ENCODE assay signal across 14 cellular contexts in the genomic region with DNA sequence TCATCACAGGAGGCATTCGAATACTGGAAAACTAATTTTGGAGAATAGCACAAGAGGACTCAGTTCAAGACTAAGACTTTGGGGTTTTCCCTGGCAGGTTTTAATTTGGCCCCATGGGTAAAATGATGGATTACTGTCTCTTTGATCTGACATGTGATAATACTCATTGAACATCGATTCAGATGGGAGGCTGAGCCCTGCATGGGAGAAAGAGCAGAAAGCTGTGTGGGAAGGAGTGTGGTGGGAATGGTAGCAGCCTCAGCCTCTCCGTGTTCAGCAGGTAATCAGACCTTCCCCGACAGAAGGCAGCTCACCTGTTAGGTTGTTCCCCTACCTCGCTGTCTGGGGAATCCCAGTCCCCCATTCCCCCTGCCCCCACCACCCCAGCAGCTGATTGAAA.
DNase-seq lines count a peak whose midpoint lies in the region; ATAC-seq and TF ChIP-seq lines count a peak whose summit lies in the region.
"Had no signal": no experiment of that assay in that cellular context is flagged by ENCODE, and none has a peak within 500 bp of the region (broad histone marks: within the 10 kb centered on the region; RNA-seq: fewer than 3 reads in every experiment).

No MANE protein-coding gene starts in this region.

- DNase-seq in SK-N-SH (no peak), natural killer cell (no peak), spleen (peak; percentile 24), H7 (no peak)
- peak; percentile 16 for DNase-seq in natural killer cell treated with Interleukin-12 subunit alpha and Interleukin-12 subunit beta and Interleukin-15 and Interleukin-18, amount 100 ng/mL, for 72 hours (ENCODE audit: low spot score)
- no peak for DNase-seq in CD8-positive, alpha-beta memory T cell
- DNase-seq: DMS79, NCI-H1105 treated with DMSO at 0.1 percent for 48 hours, NCI-H187 had no signal

- no peak overlapping the region for H3K4me3 ChIP-seq in SK-N-SH (ENCODE audit: low read depth in 2 of 2, low read length in 1 of 2)
- no peak overlapping the region for H3K4me3 ChIP-seq in neural cell (ENCODE audit: low read length)
- H3K4me3 ChIP-seq in spleen: no peak overlapping the region
- no peak overlapping the region for H3K4me3 ChIP-seq in CD8-positive, alpha-beta memory T cell (ENCODE audit: low read length)
- H3K4me3 ChIP-seq in H7 (ENCODE audit: insufficient read depth, low read depth, low read length): no peak overlapping the region

- no peak overlapping the region for H3K27ac ChIP-seq in SK-N-SH (ENCODE audit: low read depth in 2 of 2, low read length in 1 of 2)
- H3K27ac ChIP-seq in neural cell (ENCODE audit: low read length): peak overlapping the region; percentile 9
- no peak overlapping the region for H3K27ac ChIP-seq in spleen
- no peak overlapping the region for H3K27ac ChIP-seq in CD8-positive, alpha-beta memory T cell (ENCODE audit: low read depth, low read length)
- H3K27ac ChIP-seq: 22Rv1 had no signal

- no peak for ATAC-seq in SK-N-SH treated with all-trans-retinoic acid at 6 μM for 48 hours
- no peak for ATAC-seq in natural killer cell treated with Interleukin-12 subunit alpha and Interleukin-12 subunit beta and Interleukin-15 and Interleukin-18, amount 100 ng/mL, for 72 hours
- ATAC-seq in natural killer cell: no peak

- WGBS in SK-N-SH (ENCODE audit: low lambda C conversion rate): 77% methylated on average over 5 of the region's 5 CpGs
- WGBS in spleen, 5 donors: 80 to 88% (median 84%) methylated on average over 5 of the region's 5 CpGs

- TF ChIP-seq RAD21 in SK-N-SH (IDR thresholded peaks at IDR 0.05; ENCODE audit: low read length) (no peak), neural cell (conservative IDR thresholded peaks at IDR 0.05) (no peak)

- peaks cover 32% of the 10 kb centered on the region in 2 experiments; a peak in 3 of 4 replicates for H3K4me1 ChIP-seq in SK-N-SH (ENCODE audit: control insufficient read depth in 1 of 2, insufficient read depth in 2 of 2, low read depth in 1 of 2, low read length in 1 of 2)
- peaks cover 0 to 37% (median 21%) of the 10 kb centered on the region in 6 donors for H3K4me1 ChIP-seq in spleen
- peaks cover 26% of the 10 kb centered on the region for H3K4me1 ChIP-seq in CD8-positive, alpha-beta memory T cell (ENCODE audit: insufficient read depth, low read length)

- H3K27ac Mint-ChIP-seq in natural killer cell treated with Interleukin-12 subunit alpha and Interleukin-12 subunit beta and Interleukin-15 and Interleukin-18, amount 100 ng/mL, for 72 hours: no peak overlapping the region
- peak overlapping the region in 1 of 2 donors; percentile 88 for H3K27ac Mint-ChIP-seq in natural killer cell
- H3K27ac Mint-ChIP-seq in CD8-positive, alpha-beta memory T cell: no peak overlapping the region

- H3F3A ChIP-seq in SK-N-SH (replicated peaks; ENCODE audit: insufficient read depth) (peaks cover 10% of the 10 kb centered on the region), neural cell (ENCODE audit: insufficient read depth, low read length, poor library complexity, severe bottlenecking) (no peaks in the 10 kb centered on the region)

- no peaks in the 10 kb centered on the region for H3K27me3 ChIP-seq in SK-N-SH (ENCODE audit: insufficient read depth)
- no peaks in the 10 kb centered on the region for H3K27me3 ChIP-seq in neural cell (ENCODE audit: insufficient read depth, low read depth, low read length)
- H3K27me3 ChIP-seq in spleen (replicated peaks in 1 of 7): peaks cover 0 to 45% (median 0%) of the 10 kb centered on the region in 7 donors
- no peaks in the 10 kb centered on the region for H3K27me3 ChIP-seq in CD8-positive, alpha-beta memory T cell (ENCODE audit: insufficient read depth, low read length, poor library complexity, severe bottlenecking)
- no peaks in the 10 kb centered on the region for H3K27me3 ChIP-seq in H7 (ENCODE audit: control insufficient read depth, insufficient read depth, low read length)
- H3K27me3 ChIP-seq: BE2C had no signal

- H3K9me3 ChIP-seq in SK-N-SH (no peaks in the 10 kb centered on the region), neural cell (ENCODE audit: low read length) (no peaks in the 10 kb centered on the region), spleen (no peaks in the 10 kb centered on the region)
- no peaks in the 10 kb centered on the region for H3K9me3 ChIP-seq in CD8-positive, alpha-beta memory T cell (ENCODE audit: low read length)
- H3K9me3 ChIP-seq: BE2C had no signal

- no peak for TF ChIP-seq POLR2A in spleen (IDR thresholded peaks at IDR 0.05)

- H3K9ac ChIP-seq in SK-N-SH: no peak overlapping the region
- no peak overlapping the region for H3K9ac ChIP-seq in neural cell (ENCODE audit: low read length)

- no peak overlapping the region for H3K4me3 Mint-ChIP-seq in natural killer cell treated with Interleukin-12 subunit alpha and Interleukin-12 subunit beta and Interleukin-15 and Interleukin-18, amount 100 ng/mL, for 72 hours
- no peak overlapping the region for H3K4me3 Mint-ChIP-seq in natural killer cell
- no peak overlapping the region for H3K4me3 Mint-ChIP-seq in CD8-positive, alpha-beta memory T cell

- H3K36me3 ChIP-seq in SK-N-SH (replicated peaks in 1 of 2; ENCODE audit: control insufficient read depth in 1 of 2, insufficient read depth in 2 of 2, low read length in 1 of 2) (no peaks in the 10 kb centered on the region), neural cell (ENCODE audit: insufficient read depth, low read length) (no peaks in the 10 kb centered on the region), spleen (no peaks in the 10 kb centered on the region), H7 (replicated peaks; ENCODE audit: control insufficient read depth, insufficient read depth, low read length) (no peaks in the 10 kb centered on the region)
- no peaks in the 10 kb centered on the region for H3K36me3 ChIP-seq in CD8-positive, alpha-beta memory T cell (ENCODE audit: insufficient read depth, low read length)
- H3K36me3 ChIP-seq: BE2C had no signal

- no peaks in the 10 kb centered on the region for H3K9me3 Mint-ChIP-seq in natural killer cell treated with Interleukin-12 subunit alpha and Interleukin-12 subunit beta and Interleukin-15 and Interleukin-18, amount 100 ng/mL, for 72 hours
- no peaks in the 10 kb centered on the region for H3K9me3 Mint-ChIP-seq in natural killer cell
- H3K9me3 Mint-ChIP-seq in CD8-positive, alpha-beta memory T cell: peaks cover 0 to 10% (median 3%) of the 10 kb centered on the region in 5 donors
- H3K9me3 Mint-ChIP-seq: CD8-positive, alpha-beta T cell had no signal

- intact Hi-C loops in natural killer cell (cut with micrococcal nuclease) (loop anchor here (1.0 kb wide), 1 partner anchor 10 kb away; no protein-coding TSS in a partner anchor), spleen (cut with DNase I; ENCODE audit: low total_unique reads) (no loop called here)

- no peaks in the 10 kb centered on the region for H3K79me2 ChIP-seq in SK-N-SH (ENCODE audit: insufficient read depth)
- no peaks in the 10 kb centered on the region for H3K79me2 ChIP-seq in neural cell (replicated peaks; ENCODE audit: insufficient read depth, low read length)

- no peaks in the 10 kb centered on the region for H3K9me2 ChIP-seq in SK-N-SH
- H3K9me2 ChIP-seq in neural cell (ENCODE audit: insufficient read depth, low read length): no peaks in the 10 kb centered on the region

- peaks cover 0 to 9% of the 10 kb centered on the region in 2 donors for H3K27me3 Mint-ChIP-seq in natural killer cell treated with Interleukin-12 subunit alpha and Interleukin-12 subunit beta and Interleukin-15 and Interleukin-18, amount 100 ng/mL, for 72 hours
- H3K27me3 Mint-ChIP-seq in natural killer cell (ENCODE audit: low read depth in 2 of 2): peaks cover 12 to 14% of the 10 kb centered on the region in 2 donors
- no peaks in the 10 kb centered on the region for H3K27me3 Mint-ChIP-seq in CD8-positive, alpha-beta memory T cell

- H3K4me1 Mint-ChIP-seq in natural killer cell treated with Interleukin-12 subunit alpha and Interleukin-12 subunit beta and Interleukin-15 and Interleukin-18, amount 100 ng/mL, for 72 hours (ENCODE audit: low read depth in 2 of 2): peaks cover 38 to 42% of the 10 kb centered on the region in 2 donors
- H3K4me1 Mint-ChIP-seq in natural killer cell: peaks cover 35 to 37% of the 10 kb centered on the region in 2 donors
- H3K4me1 Mint-ChIP-seq in CD8-positive, alpha-beta memory T cell: peaks cover 24 to 42% (median 32%) of the 10 kb centered on the region in 3 donors

- no peaks in the 10 kb centered on the region for H4K20me1 ChIP-seq in SK-N-SH (ENCODE audit: insufficient read depth)
- no peaks in the 10 kb centered on the region for H4K20me1 ChIP-seq in neural cell (ENCODE audit: insufficient read depth)

- CTCF ChIA-PET in SK-N-SH (lab: Yijun Ruan, JAX): interaction anchor here (1.2 kb wide), 1 partner anchor 180 kb away, joined by 5 read pairs; no protein-coding TSS in a partner anchor
- CTCF ChIA-PET in CD8-positive, alpha-beta memory T cell (lab: Charles Lee): interaction anchor here (0.8 kb wide), 1 partner anchor 129 kb away, joined by 3 read pairs; no protein-coding TSS in a partner anchor

- H3K4me2 ChIP-seq in SK-N-SH (peak overlapping the region; percentile 76; the same call in 1 of the 2 replicates), neural cell (ENCODE audit: low read length) (no peak overlapping the region)

- no peak for TF ChIP-seq CTCF in SK-N-SH (IDR thresholded peaks at IDR 0.05)
- TF ChIP-seq CTCF in natural killer cell (IDR thresholded peaks at IDR 0.05): no peak
- TF ChIP-seq CTCF in neural cell (IDR thresholded peaks at IDR 0.05; ENCODE audit: poor library complexity, severe bottlenecking): no peak
- no peak for TF ChIP-seq CTCF in spleen (IDR thresholded peaks at IDR 0.05 in 8 of 11, conservative IDR thresholded peaks at IDR 0.05 in 3 of 11)

- TF ChIP-seq EP300 in SK-N-SH (IDR thresholded peaks at IDR 0.05; ENCODE audit: borderline replicate concordance in 1 of 2, low read depth in 1 of 2, low read length in 1 of 2) (no peak), neural cell (conservative IDR thresholded peaks at IDR 0.05; ENCODE audit: poor library complexity, severe bottlenecking) (no peak)

- POLR2A ChIA-PET in SK-N-SH (lab: Yijun Ruan, JAX): no interaction called here
- POLR2A ChIA-PET in CD8-positive, alpha-beta memory T cell (lab: Charles Lee): interaction anchor here (0.7 to 1.9 kb wide), 2 partner anchors 13 to 124 kb away, joined by 3 to 12 read pairs; a partner anchor contains a TSS

- no peak overlapping the region for H2AFZ ChIP-seq in SK-N-SH (ENCODE audit: low read depth)
- no peak overlapping the region for H2AFZ ChIP-seq in neural cell (ENCODE audit: low read depth, low read length)

- H3K36me3 Mint-ChIP-seq in natural killer cell treated with Interleukin-12 subunit alpha and Interleukin-12 subunit beta and Interleukin-15 and Interleukin-18, amount 100 ng/mL, for 72 hours: peaks cover 5% of the 10 kb centered on the region
- H3K36me3 Mint-ChIP-seq in natural killer cell: no peaks in the 10 kb centered on the region
- H3K36me3 Mint-ChIP-seq in CD8-positive, alpha-beta memory T cell: peaks cover 0 to 5% (median 2%) of the 10 kb centered on the region in 3 donors
- H3K36me3 Mint-ChIP-seq: CD8-positive, alpha-beta T cell had no signal

TF ChIP-seq in SK-N-SH treated with all-trans-retinoic acid at 6 μM for 48 hours, 23 proteins besides CTCF, POLR2A, EP300 and RAD21 (continues in another document):
- TF ChIP-seq ZC3H10 (CRISPR knock-in tag; IDR thresholded peaks at IDR 0.05) (no peak), TCF4 (CRISPR knock-in tag; IDR thresholded peaks at IDR 0.05; ENCODE audit: borderline replicate concordance) (no peak)

Comparison
In these comparisons a context has a peak if more than half of its experiments do, and no peak if none do; other contexts are left out.
1. DNase-seq: peak in natural killer cell treated with Interleukin-12 subunit alpha and Interleukin-12 subunit beta and Interleukin-15 and Interleukin-18, amount 100 ng/mL, for 72 hours (single experiment) and spleen (single experiment); none in SK-N-SH (single experiment), natural killer cell (single experiment), CD8-positive, alpha-beta memory T cell (0 of 5) and H7 (single experiment).